In genomic region chr9:4507306-4507705, GRCh38 we compare ENCODE assay signal across 18 cellular contexts. TPM values are rescaled to one million over a fixed set of nuclear protein-coding genes. Genes with fewer than 3 reads are reported as not detected.
DNase-seq lines count a peak whose midpoint lies in the region; ATAC-seq and TF ChIP-seq lines count a peak whose summit lies in the region.
"Had no signal": no experiment of that assay in that cellular context is flagged by ENCODE, and none has a peak within 500 bp of the region (broad histone marks: within the 10 kb centered on the region; RNA-seq: fewer than 3 reads in every experiment).

No MANE protein-coding gene starts in this region.

- TF ChIP-seq POLR2A in thyroid gland (IDR thresholded peaks at IDR 0.05): no peak

- H3K4me1 ChIP-seq in thyroid gland: peaks cover 31 to 36% of the 10 kb centered on the region in 2 donors

- no peak for ATAC-seq in HG03442 (IDR thresholded peaks at IDR 0.05; ENCODE audit: unreplicated experiment)
- no peak for ATAC-seq in stimulated activated naive CD8-positive, alpha-beta T cell treated with anti-CD3 and anti-CD28 coated beads, Interleukin-15, Interleukin-2, amounts not matched to agents 100 U/mL and 50 U/mL, for 24 hours

- peak; percentile 69 for DNase-seq in EL
- DNase-seq in cardiac fibroblast (ENCODE audit: low read depth in 2 of 2): peak; percentile 21 to 35
- peak; percentile 38 for DNase-seq in iris pigment epithelial cell (ENCODE audit: low read depth)
- no peak for DNase-seq in thyroid gland
- DNase-seq in stimulated activated naive CD8-positive, alpha-beta T cell treated with anti-CD3 and anti-CD28 coated beads, Interleukin-15, Interleukin-2, amounts not matched to agents 100 U/mL and 50 U/mL, for 24 hours: no peak
- no peak for DNase-seq in activated T-cell treated with anti-CD3 and anti-CD28 coated beads for 4 hours
- DNase-seq: CD8-positive, alpha-beta memory T cell; DMS153; GOT3; MM.1S; NCI-H1105 treated with DMSO at 0.1 percent for 48 hours; NCI-H187; NCI-H2171; NCI-H510A; NCI-H82; SHP77 had no signal

- intact Hi-C loops in thyroid gland (cut with DNase I): no loop called here

- no peaks in the 10 kb centered on the region for H3K36me3 ChIP-seq in thyroid gland

- H3K4me3 ChIP-seq in cardiac fibroblast (replicated peaks in 1 of 2; ENCODE audit: low read depth in 2 of 2, low read length in 2 of 2) (no peak overlapping the region), thyroid gland (replicated peaks in 1 of 3) (no peak overlapping the region)
- H3K4me3 ChIP-seq: GM12878 had no signal

- H3K27ac ChIP-seq in thyroid gland: peak overlapping the region; percentile 31 to 69 (median 61)

- WGBS in thyroid gland, 2 donors: 37 to 54% methylated on average over 1 of the region's 1 CpG

- no peaks in the 10 kb centered on the region for H3K27me3 ChIP-seq in thyroid gland

- H3K9me3 ChIP-seq in thyroid gland: no peaks in the 10 kb centered on the region

- TF ChIP-seq CTCF in cardiac fibroblast (IDR thresholded peaks at IDR 0.05; ENCODE audit: low read depth, low read length): no peak
- no peak for TF ChIP-seq CTCF in thyroid gland (IDR thresholded peaks at IDR 0.05)

RNA-seq across cellular contexts. Expression of gene SLC1A1, which starts 17.0 kb away (rescaled TPM):
- total RNA-seq in thyroid gland: 10 to 100 TPM; 48.4 to 56.7 (median 49.7) TPM

Comparison
In these comparisons a context has a peak if more than half of its experiments do, and no peak if none do; other contexts are left out.
1. DNase-seq: peak in EL (single experiment), cardiac fibroblast (2 of 2) and iris pigment epithelial cell (single experiment); none in thyroid gland (0 of 2), stimulated activated naive CD8-positive, alpha-beta T cell treated with anti-CD3 and anti-CD28 coated beads, Interleukin-15, Interleukin-2, amounts not matched to agents 100 U/mL and 50 U/mL, for 24 hours (single experiment) and activated T-cell treated with anti-CD3 and anti-CD28 coated beads for 4 hours (single experiment).